ENCODE assay signal across 13 cellular contexts in genomic region chr20:51423810-51424209, GRCh38.
DNase-seq lines count a peak whose midpoint lies in the region; ATAC-seq and TF ChIP-seq lines count a peak whose summit lies in the region.
"Had no signal": no experiment of that assay in that cellular context is flagged by ENCODE, and none has a peak within 500 bp of the region (broad histone marks: within the 10 kb centered on the region; RNA-seq: fewer than 3 reads in every experiment).

No MANE protein-coding gene starts in this region.

- no peak for TF ChIP-seq CTCF in activated B cell treated with CpG ODN at 0.5 μM for 24 hours (IDR thresholded peaks at IDR 0.05)
- TF ChIP-seq CTCF in coronary artery (IDR thresholded peaks at IDR 0.05) = no peak

- no peaks in the 10 kb centered on the region for H3K27me3 Mint-ChIP-seq in activated T-cell treated with anti-CD3 and anti-CD28 coated beads, Interleukin-2, amount 50 U/mL, for 24 hours
- no peaks in the 10 kb centered on the region for H3K27me3 Mint-ChIP-seq in activated B cell treated with CpG ODN at 0.5 μM for 24 hours
- no peaks in the 10 kb centered on the region for H3K27me3 Mint-ChIP-seq in stimulated activated memory B cell treated with anti-CD40 and anti-IgM and Interleukin-4, amounts not matched to agents 10 μg/mL and 1 μg/mL and 100 μg/mL, for 72 hours

- H3K36me3 Mint-ChIP-seq in activated T-cell treated with anti-CD3 and anti-CD28 coated beads, Interleukin-2, amount 50 U/mL, for 24 hours (ENCODE audit: low read depth) = peaks cover 94% of the 10 kb centered on the region
- H3K36me3 Mint-ChIP-seq in activated B cell treated with CpG ODN at 0.5 μM for 24 hours (ENCODE audit: low read depth) = peaks cover 73% of the 10 kb centered on the region
- peaks cover 52% of the 10 kb centered on the region for H3K36me3 Mint-ChIP-seq in stimulated activated memory B cell treated with anti-CD40 and anti-IgM and Interleukin-4, amounts not matched to agents 10 μg/mL and 1 μg/mL and 100 μg/mL, for 72 hours

- H3K27ac ChIP-seq in coronary artery = no peak overlapping the region
- H3K27ac ChIP-seq: parathyroid adenoma had no signal

- no peak overlapping the region for H3K4me3 ChIP-seq in coronary artery

- peaks cover 88% of the 10 kb centered on the region for H3K4me1 Mint-ChIP-seq in activated T-cell treated with anti-CD3 and anti-CD28 coated beads, Interleukin-2, amount 50 U/mL, for 24 hours (ENCODE audit: low read depth)
- peaks cover 65% of the 10 kb centered on the region for H3K4me1 Mint-ChIP-seq in activated B cell treated with CpG ODN at 0.5 μM for 24 hours
- peaks cover 73% of the 10 kb centered on the region for H3K4me1 Mint-ChIP-seq in stimulated activated memory B cell treated with anti-CD40 and anti-IgM and Interleukin-4, amounts not matched to agents 10 μg/mL and 1 μg/mL and 100 μg/mL, for 72 hours

- no peaks in the 10 kb centered on the region for H3K9me3 Mint-ChIP-seq in activated T-cell treated with anti-CD3 and anti-CD28 coated beads, Interleukin-2, amount 50 U/mL, for 24 hours
- no peaks in the 10 kb centered on the region for H3K9me3 Mint-ChIP-seq in activated B cell treated with CpG ODN at 0.5 μM for 24 hours
- no peaks in the 10 kb centered on the region for H3K9me3 Mint-ChIP-seq in stimulated activated memory B cell treated with anti-CD40 and anti-IgM and Interleukin-4, amounts not matched to agents 10 μg/mL and 1 μg/mL and 100 μg/mL, for 72 hours

- CTCF ChIA-PET in activated B cell treated with CpG ODN at 0.5 μM for 24 hours (lab: Charles Lee) = interaction anchor here (1.0 to 3.1 kb wide), 5 partner anchors 10 to 171 kb away, joined by 4 to 12 read pairs (median 6); no protein-coding TSS in a partner anchor

- no peak for DNase-seq in activated T-cell treated with anti-CD3 and anti-CD28 coated beads, Interleukin-2, amount 50 U/mL, for 24 hours
- DNase-seq in activated T-cell treated with anti-CD3 and anti-CD28 coated beads, Interleukin-2, amount 50 U/mL, for 1 hour = no peak
- DNase-seq in activated B cell treated with CpG ODN at 0.5 μM for 24 hours = no peak
- DNase-seq in iPS DF 4.7 (ENCODE audit: extremely low read depth, low spot score) = peak; percentile 53
- DNase-seq in NCI-H446 treated with DMSO at 0.1 percent for 48 hours (lab: John Stamatoyannopoulos, UW) = no peak
- no peak for DNase-seq in coronary artery (ENCODE audit: low spot score)
- DNase-seq: ACHN, activated gamma-delta T cell treated with Interleukin-2 at 50 U/mL for 16 hours, NCI-H1930, NCI-H774 had no signal

- peak overlapping the region; percentile 54 for H3K4me3 Mint-ChIP-seq in activated T-cell treated with anti-CD3 and anti-CD28 coated beads, Interleukin-2, amount 50 U/mL, for 24 hours
- H3K4me3 Mint-ChIP-seq in activated B cell treated with CpG ODN at 0.5 μM for 24 hours = peak overlapping the region; percentile 4
- H3K4me3 Mint-ChIP-seq in stimulated activated memory B cell treated with anti-CD40 and anti-IgM and Interleukin-4, amounts not matched to agents 10 μg/mL and 1 μg/mL and 100 μg/mL, for 72 hours = peak overlapping the region; percentile 54

- intact Hi-C loops in activated B cell treated with CpG ODN at 0.5 μM for 24 hours (cut with micrococcal nuclease) = loop anchor here (1.0 to 2.0 kb wide), 7 partner anchors 10 to 117 kb away; no protein-coding TSS in a partner anchor

- ATAC-seq in activated B cell treated with CpG ODN at 0.5 μM for 24 hours (ENCODE audit: low read depth) (no peak), GM18861 (IDR thresholded peaks at IDR 0.05; ENCODE audit: unreplicated experiment) (no peak)
- no peak for ATAC-seq in stimulated activated memory B cell treated with anti-CD40 and anti-IgM and Interleukin-4, amounts not matched to agents 10 μg/mL and 1 μg/mL and 100 μg/mL, for 72 hours

- POLR2A ChIA-PET in activated B cell treated with CpG ODN at 0.5 μM for 24 hours (lab: Charles Lee) = interaction anchor here (0.7 to 2.7 kb wide), 10 partner anchors 9 to 139 kb away, joined by 3 to 16 read pairs (median 8); no protein-coding TSS in a partner anchor

- H3K27ac Mint-ChIP-seq in activated T-cell treated with anti-CD3 and anti-CD28 coated beads, Interleukin-2, amount 50 U/mL, for 24 hours = peak overlapping the region; percentile 90
- H3K27ac Mint-ChIP-seq in activated B cell treated with CpG ODN at 0.5 μM for 24 hours = peak overlapping the region; percentile 82
- peak overlapping the region; percentile 95 for H3K27ac Mint-ChIP-seq in stimulated activated memory B cell treated with anti-CD40 and anti-IgM and Interleukin-4, amounts not matched to agents 10 μg/mL and 1 μg/mL and 100 μg/mL, for 72 hours

Comparison
In these comparisons a context has a peak if more than half of its experiments do, and no peak if none do; other contexts are left out.
1. H3K4me3 Mint-ChIP-seq: peak in every context shown above with its lines; median percentile 54 in activated T-cell treated with anti-CD3 and anti-CD28 coated beads, Interleukin-2, amount 50 U/mL, for 24 hours; 54 in stimulated activated memory B cell treated with anti-CD40 and anti-IgM and Interleukin-4, amounts not matched to agents 10 μg/mL and 1 μg/mL and 100 μg/mL, for 72 hours; 4 in activated B cell treated with CpG ODN at 0.5 μM for 24 hours.